9 cellular contexts compared by ENCODE assay signal in genomic region chr17:27247071-27247957, GRCh38. TPM values are rescaled to one million over a fixed set of nuclear protein-coding genes. Genes with fewer than 3 reads are reported as not detected.
DNase-seq lines count a peak whose midpoint lies in the region; ATAC-seq and TF ChIP-seq lines count a peak whose summit lies in the region.
"Had no signal": no experiment of that assay in that cellular context is flagged by ENCODE, and none has a peak within 500 bp of the region (broad histone marks: within the 10 kb centered on the region; RNA-seq: fewer than 3 reads in every experiment).

No MANE protein-coding gene starts in this region.

- H3K27me3 ChIP-seq in liver (ENCODE audit: control insufficient read depth in 4 of 4, insufficient read depth in 4 of 4, low read length in 3 of 4), result no peaks in the 10 kb centered on the region
- H3K27me3 ChIP-seq in BE2C, result no peaks in the 10 kb centered on the region

- H3K9me3 ChIP-seq in liver (ENCODE audit: control insufficient read depth in 4 of 4, low read length in 3 of 4) (no peaks in the 10 kb centered on the region), BE2C (no peaks in the 10 kb centered on the region)

- WGBS in liver, result 14% methylated on average over 7 of the region's 7 CpGs

- TF ChIP-seq CTCF in liver (IDR thresholded peaks at IDR 0.05; ENCODE audit: low read depth, low read length, missing input control) (no peak), BE2C (IDR thresholded peaks at IDR 0.05; ENCODE audit: low read depth, low read length) (no peak)

- H3K9ac ChIP-seq in liver (ENCODE audit: low read depth in 1 of 2, low read length in 2 of 2), result no peak overlapping the region

- TF ChIP-seq RAD21 in liver (IDR thresholded peaks at IDR 0.05), result peak; percentile 61 to 69

- DNase-seq in SKM-1 treated with dmso at 0.1 percent for 144 hours (lab: John Stamatoyannopoulos, UW; ENCODE audit: unreplicated experiment) (peak; percentile 16), SKM-1 (lab: John Stamatoyannopoulos, UW; ENCODE audit: unreplicated experiment) (no peak), caudate nucleus (lab: John Stamatoyannopoulos, UW) (peak in 8 of 61 donors; percentile 2 to 45 (median 12)), BE2C (no peak)
- DNase-seq: activated CD4-positive, alpha-beta memory T cell treated with anti-CD3 and anti-CD28 coated beads for 36 hours had no signal

- H3K4me1 ChIP-seq in liver (ENCODE audit: control insufficient read depth in 4 of 4, insufficient read depth in 4 of 4, low read length in 3 of 4) (peaks cover 12 to 37% (median 29%) of the 10 kb centered on the region in 4 donors), BE2C (no peaks in the 10 kb centered on the region)

- H3K36me3 ChIP-seq in liver (ENCODE audit: control insufficient read depth in 4 of 4, insufficient read depth in 3 of 4, low read depth in 1 of 4, low read length in 3 of 4) (no peaks in the 10 kb centered on the region), BE2C (no peaks in the 10 kb centered on the region)

- H3K4me3 ChIP-seq in liver (ENCODE audit: low read depth in 1 of 3, low read length in 3 of 3), result no peak overlapping the region
- H3K4me3 ChIP-seq in BE2C (ENCODE audit: low read depth, low read length), result no peak overlapping the region

- no peak for ATAC-seq in GM21447 (IDR thresholded peaks at IDR 0.05; ENCODE audit: unreplicated experiment)
- ATAC-seq in GM18909 (IDR thresholded peaks at IDR 0.05; ENCODE audit: poor library complexity, unreplicated experiment), result no peak
- no peak for ATAC-seq in HG03135 (IDR thresholded peaks at IDR 0.05; ENCODE audit: unreplicated experiment)

- H3K27ac ChIP-seq in caudate nucleus (ENCODE audit: low read depth, low read length) (peak overlapping the region; percentile 6), liver (ENCODE audit: low read depth in 1 of 2, low read length in 2 of 2) (peak overlapping the region; percentile 57 to 70)

TF ChIP-seq in liver, 16 proteins besides CTCF, POLR2A, EP300 and RAD21:
- TF ChIP-seq, protein P1, sequence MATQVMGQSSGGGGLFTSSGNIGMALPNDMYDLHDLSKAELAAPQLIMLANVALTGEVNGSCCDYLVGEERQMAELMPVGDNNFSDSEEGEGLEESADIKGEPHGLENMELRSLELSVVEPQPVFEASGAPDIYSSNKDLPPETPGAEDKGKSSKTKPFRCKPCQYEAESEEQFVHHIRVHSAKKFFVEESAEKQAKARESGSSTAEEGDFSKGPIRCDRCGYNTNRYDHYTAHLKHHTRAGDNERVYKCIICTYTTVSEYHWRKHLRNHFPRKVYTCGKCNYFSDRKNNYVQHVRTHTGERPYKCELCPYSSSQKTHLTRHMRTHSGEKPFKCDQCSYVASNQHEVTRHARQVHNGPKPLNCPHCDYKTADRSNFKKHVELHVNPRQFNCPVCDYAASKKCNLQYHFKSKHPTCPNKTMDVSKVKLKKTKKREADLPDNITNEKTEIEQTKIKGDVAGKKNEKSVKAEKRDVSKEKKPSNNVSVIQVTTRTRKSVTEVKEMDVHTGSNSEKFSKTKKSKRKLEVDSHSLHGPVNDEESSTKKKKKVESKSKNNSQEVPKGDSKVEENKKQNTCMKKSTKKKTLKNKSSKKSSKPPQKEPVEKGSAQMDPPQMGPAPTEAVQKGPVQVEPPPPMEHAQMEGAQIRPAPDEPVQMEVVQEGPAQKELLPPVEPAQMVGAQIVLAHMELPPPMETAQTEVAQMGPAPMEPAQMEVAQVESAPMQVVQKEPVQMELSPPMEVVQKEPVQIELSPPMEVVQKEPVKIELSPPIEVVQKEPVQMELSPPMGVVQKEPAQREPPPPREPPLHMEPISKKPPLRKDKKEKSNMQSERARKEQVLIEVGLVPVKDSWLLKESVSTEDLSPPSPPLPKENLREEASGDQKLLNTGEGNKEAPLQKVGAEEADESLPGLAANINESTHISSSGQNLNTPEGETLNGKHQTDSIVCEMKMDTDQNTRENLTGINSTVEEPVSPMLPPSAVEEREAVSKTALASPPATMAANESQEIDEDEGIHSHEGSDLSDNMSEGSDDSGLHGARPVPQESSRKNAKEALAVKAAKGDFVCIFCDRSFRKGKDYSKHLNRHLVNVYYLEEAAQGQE (IDR thresholded peaks at IDR 0.05), result peak; percentile 63
- TF ChIP-seq HNF4A (conservative IDR thresholded peaks at IDR 0.05) (peak; percentile 44 to 85), ATF3 (IDR thresholded peaks at IDR 0.05) (no peak), FOXA2 (IDR thresholded peaks at IDR 0.05) (peak; percentile 89), SP1 (IDR thresholded peaks at IDR 0.05) (peak; percentile 87), FOXA1 (IDR thresholded peaks at IDR 0.05) (peak; percentile 86), TAF1 (conservative IDR thresholded peaks at IDR 0.05) (no peak), NR2F2 (IDR thresholded peaks at IDR 0.05) (peak; percentile 82), YY1 (IDR thresholded peaks at IDR 0.05) (peak; percentile 90), RXRA (IDR thresholded peaks at IDR 0.05) (peak; percentile 85 to 99), MAX (IDR thresholded peaks at IDR 0.05) (peak; percentile 97), HNF4G (IDR thresholded peaks at IDR 0.05) (no peak), GABPA (IDR thresholded peaks at IDR 0.05 in 1 of 2, conservative IDR thresholded peaks at IDR 0.05 in 1 of 2) (peak in 1 of 2 donors; percentile 74), EGR1 (IDR thresholded peaks at IDR 0.05; ENCODE audit: low read depth in 2 of 2) (peak; percentile 47 to 90), JUND (IDR thresholded peaks at IDR 0.05) (peak; percentile 82 to 95)
- TF ChIP-seq, protein P2, sequence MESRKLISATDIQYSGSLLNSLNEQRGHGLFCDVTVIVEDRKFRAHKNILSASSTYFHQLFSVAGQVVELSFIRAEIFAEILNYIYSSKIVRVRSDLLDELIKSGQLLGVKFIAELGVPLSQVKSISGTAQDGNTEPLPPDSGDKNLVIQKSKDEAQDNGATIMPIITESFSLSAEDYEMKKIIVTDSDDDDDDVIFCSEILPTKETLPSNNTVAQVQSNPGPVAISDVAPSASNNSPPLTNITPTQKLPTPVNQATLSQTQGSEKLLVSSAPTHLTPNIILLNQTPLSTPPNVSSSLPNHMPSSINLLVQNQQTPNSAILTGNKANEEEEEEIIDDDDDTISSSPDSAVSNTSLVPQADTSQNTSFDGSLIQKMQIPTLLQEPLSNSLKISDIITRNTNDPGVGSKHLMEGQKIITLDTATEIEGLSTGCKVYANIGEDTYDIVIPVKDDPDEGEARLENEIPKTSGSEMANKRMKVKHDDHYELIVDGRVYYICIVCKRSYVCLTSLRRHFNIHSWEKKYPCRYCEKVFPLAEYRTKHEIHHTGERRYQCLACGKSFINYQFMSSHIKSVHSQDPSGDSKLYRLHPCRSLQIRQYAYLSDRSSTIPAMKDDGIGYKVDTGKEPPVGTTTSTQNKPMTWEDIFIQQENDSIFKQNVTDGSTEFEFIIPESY (IDR thresholded peaks at IDR 0.05), result peak; percentile 81
TF ChIP-seq in liver: peak in this region for 13.

RNA-seq across cellular contexts. Expression of gene WSB1, which starts 46.6 kb away (rescaled TPM):
- 10 to 100 TPM; 56.8 to 86.2 TPM for total RNA-seq in liver
- 10 to 100 TPM; 26.6 to 34.8 TPM for polyA plus RNA-seq in liver
- 12.0 TPM for polyA plus RNA-seq in BE2C (2012; ENCODE audit: insufficient read depth, insufficient read length, low read depth)
